ENCODE assay signal across 8 cellular contexts in the genomic region with DNA sequence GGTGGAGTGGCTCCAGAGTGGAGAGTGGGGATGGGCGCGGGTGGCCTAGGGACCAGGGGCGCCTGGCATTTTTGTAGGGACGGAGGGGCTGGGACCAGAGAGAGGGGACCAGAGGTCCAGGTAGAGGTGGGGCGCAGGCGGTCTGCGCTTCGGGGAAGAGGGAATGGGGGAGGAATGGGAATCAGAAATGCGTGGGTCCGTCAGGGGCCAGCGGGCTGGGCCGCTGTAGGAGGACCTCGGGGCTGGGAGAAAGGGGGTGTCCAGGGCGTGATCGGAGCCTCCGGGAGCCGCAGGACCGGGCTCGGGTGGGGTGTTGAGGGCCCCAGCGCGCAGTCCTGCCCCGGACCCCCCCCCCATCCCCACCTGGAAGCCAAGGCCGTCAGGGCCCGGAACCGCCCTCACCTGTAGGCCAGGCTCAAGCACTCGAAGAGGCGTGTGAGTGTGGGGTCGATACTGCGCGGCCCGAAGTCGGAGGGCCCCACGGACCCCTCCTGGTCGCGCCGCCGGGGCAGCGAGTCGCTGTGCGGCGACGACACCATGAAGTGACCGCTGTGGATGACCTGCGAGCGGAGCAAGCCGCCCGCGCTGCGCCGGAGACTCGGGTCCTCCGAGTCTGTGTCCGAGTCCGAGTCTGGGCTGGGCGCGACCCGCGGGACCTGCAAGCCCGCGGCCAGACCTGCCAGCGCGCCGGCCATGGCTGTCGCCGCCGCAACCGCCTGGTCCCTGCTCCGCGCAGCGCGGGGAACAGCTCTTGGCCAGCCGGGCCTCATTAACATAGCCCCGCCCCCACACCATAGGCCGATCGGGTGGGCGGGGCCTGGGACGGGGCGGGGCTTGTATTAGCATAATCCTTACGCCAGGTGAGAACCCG. TPM values are rescaled to one million over a fixed set of nuclear protein-coding genes. Genes with fewer than 3 reads are reported as not detected.
DNase-seq lines count a peak whose midpoint lies in the region; ATAC-seq and TF ChIP-seq lines count a peak whose summit lies in the region.

A gene with protein sequence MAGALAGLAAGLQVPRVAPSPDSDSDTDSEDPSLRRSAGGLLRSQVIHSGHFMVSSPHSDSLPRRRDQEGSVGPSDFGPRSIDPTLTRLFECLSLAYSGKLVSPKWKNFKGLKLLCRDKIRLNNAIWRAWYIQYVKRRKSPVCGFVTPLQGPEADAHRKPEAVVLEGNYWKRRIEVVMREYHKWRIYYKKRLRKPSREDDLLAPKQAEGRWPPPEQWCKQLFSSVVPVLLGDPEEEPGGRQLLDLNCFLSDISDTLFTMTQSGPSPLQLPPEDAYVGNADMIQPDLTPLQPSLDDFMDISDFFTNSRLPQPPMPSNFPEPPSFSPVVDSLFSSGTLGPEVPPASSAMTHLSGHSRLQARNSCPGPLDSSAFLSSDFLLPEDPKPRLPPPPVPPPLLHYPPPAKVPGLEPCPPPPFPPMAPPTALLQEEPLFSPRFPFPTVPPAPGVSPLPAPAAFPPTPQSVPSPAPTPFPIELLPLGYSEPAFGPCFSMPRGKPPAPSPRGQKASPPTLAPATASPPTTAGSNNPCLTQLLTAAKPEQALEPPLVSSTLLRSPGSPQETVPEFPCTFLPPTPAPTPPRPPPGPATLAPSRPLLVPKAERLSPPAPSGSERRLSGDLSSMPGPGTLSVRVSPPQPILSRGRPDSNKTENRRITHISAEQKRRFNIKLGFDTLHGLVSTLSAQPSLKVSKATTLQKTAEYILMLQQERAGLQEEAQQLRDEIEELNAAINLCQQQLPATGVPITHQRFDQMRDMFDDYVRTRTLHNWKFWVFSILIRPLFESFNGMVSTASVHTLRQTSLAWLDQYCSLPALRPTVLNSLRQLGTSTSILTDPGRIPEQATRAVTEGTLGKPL (minus strand): TSS at position 725 of the 871 bp plus-strand sequence. CDS start 30 bp downstream, at position 695.

- peaks cover 9% of the 10 kb centered on the region for H3K4me1 Mint-ChIP-seq in activated T-cell treated with anti-CD3 and anti-CD28 coated beads, Interleukin-2, amount 50 U/mL, for 24 hours (ENCODE audit: low read depth)
- no peaks in the 10 kb centered on the region; the same call in none of the 2 replicates for H3K4me1 Mint-ChIP-seq in HFFc6 (ENCODE audit: low read depth)

- H3K4me3 Mint-ChIP-seq in activated T-cell treated with anti-CD3 and anti-CD28 coated beads, Interleukin-2, amount 50 U/mL, for 24 hours = peak within 1 kb of the TSS; percentile 31
- no peak within 1 kb of the TSS for H3K4me3 Mint-ChIP-seq in HFFc6

- no peak for TF ChIP-seq CTCF in HFFc6 (IDR thresholded peaks at IDR 0.05)

- no peaks in the 10 kb centered on the region for H3K36me3 Mint-ChIP-seq in activated T-cell treated with anti-CD3 and anti-CD28 coated beads, Interleukin-2, amount 50 U/mL, for 24 hours (ENCODE audit: low read depth)
- no peaks in the 10 kb centered on the region for H3K36me3 Mint-ChIP-seq in HFFc6 (ENCODE audit: low read depth)

- TF ChIP-seq POLR2A in erythroblast (IDR thresholded peaks at IDR 0.05; ENCODE audit: low read length) = no peak

- ATAC-seq in HG03460 (IDR thresholded peaks at IDR 0.05; ENCODE audit: unreplicated experiment) = no peak

- no peak within 1 kb of the TSS for H3K27ac Mint-ChIP-seq in activated T-cell treated with anti-CD3 and anti-CD28 coated beads, Interleukin-2, amount 50 U/mL, for 24 hours
- H3K27ac Mint-ChIP-seq in HFFc6 = no peak within 1 kb of the TSS

- H3K9me3 Mint-ChIP-seq in activated T-cell treated with anti-CD3 and anti-CD28 coated beads, Interleukin-2, amount 50 U/mL, for 24 hours = no peaks in the 10 kb centered on the region
- no peaks in the 10 kb centered on the region for H3K9me3 Mint-ChIP-seq in HFFc6

- peaks cover 69% of the 10 kb centered on the region for H3K27me3 Mint-ChIP-seq in activated T-cell treated with anti-CD3 and anti-CD28 coated beads, Interleukin-2, amount 50 U/mL, for 24 hours
- H3K27me3 Mint-ChIP-seq in HFFc6 (ENCODE audit: insufficient read depth) = peaks cover 44% of the 10 kb centered on the region

- DNase-seq in GM19240 (ENCODE audit: insufficient read length, low spot score) (peak; percentile 74), NCI-H460 (ENCODE audit: extremely low read depth, low read depth) (peak; percentile 85), erythroblast (lab: John Stamatoyannopoulos, UW) (peak; percentile 71 to 80), mucosa of gallbladder (ENCODE audit: low spot score) (peak; percentile 87), HFFc6 (no peak)
- peak; percentile 69 for DNase-seq in activated T-cell treated with anti-CD3 and anti-CD28 coated beads, Interleukin-2, amount 50 U/mL, for 24 hours
- peak; percentile 49 for DNase-seq in stimulated activated CD8-positive, alpha-beta memory T cell treated with anti-CD3 and anti-CD28 coated beads, Interleukin-4, amount 100 ng/mL, for 24 hours (ENCODE audit: low read depth)

RNA-seq across cellular contexts. Expression of the gene that starts here (rescaled TPM):
- total RNA-seq in NCI-H460 (2014; rRNA removed; shearing (Covaris generic)) = 1.6 and 1.9 TPM in 2 replicates
- polyA plus RNA-seq in NCI-H460 (2014; cell fraction: nucleus; rRNA removed) = 10.6 and 26.2 TPM in 2 replicates
- 117 TPM for total RNA-seq in mucosa of gallbladder
- not detected for total RNA-seq in HFFc6 (2021; fragmentation: NEBNext Ultra II Directional; extraction: Animal tissue kit (Norgen Biotek cat#: 25700))

Comparison
In these comparisons a context has a peak if more than half of its experiments do, and no peak if none do; other contexts are left out.
1. RNA of the gene that starts here (total RNA-seq): 117 TPM in mucosa of gallbladder (single experiment); 1.6 to 1.9 TPM in NCI-H460 and not detected in HFFc6; every median in the first group is over 10 times any median in the second.